In the genomic region with DNA sequence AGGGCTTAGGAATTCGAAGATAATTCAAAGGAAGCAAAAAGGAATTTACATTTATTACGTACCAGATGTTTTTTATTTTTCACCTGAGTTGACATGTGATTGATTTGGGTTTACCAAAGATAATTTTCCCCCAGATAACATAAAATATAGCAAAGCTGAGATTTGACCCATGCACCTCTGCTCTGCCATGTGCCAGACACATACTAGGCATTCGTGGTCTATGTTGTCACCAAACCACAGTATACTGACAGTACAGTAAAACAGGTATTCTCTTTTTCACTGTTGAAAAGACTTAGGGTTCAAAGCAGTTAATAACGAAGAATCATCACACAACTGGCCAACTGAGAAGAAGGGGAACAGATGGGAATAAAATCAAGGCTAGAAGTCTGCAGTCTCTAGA, we compare ENCODE assay signal across 1 cellular context.
TF ChIP-seq lines count a peak whose summit lies in the region.

No MANE protein-coding gene starts in this region.

TF ChIP-seq in WTC11, 78 proteins besides CTCF, POLR2A, EP300 and RAD21 (continued from another document):
- TF ChIP-seq, protein P1, sequence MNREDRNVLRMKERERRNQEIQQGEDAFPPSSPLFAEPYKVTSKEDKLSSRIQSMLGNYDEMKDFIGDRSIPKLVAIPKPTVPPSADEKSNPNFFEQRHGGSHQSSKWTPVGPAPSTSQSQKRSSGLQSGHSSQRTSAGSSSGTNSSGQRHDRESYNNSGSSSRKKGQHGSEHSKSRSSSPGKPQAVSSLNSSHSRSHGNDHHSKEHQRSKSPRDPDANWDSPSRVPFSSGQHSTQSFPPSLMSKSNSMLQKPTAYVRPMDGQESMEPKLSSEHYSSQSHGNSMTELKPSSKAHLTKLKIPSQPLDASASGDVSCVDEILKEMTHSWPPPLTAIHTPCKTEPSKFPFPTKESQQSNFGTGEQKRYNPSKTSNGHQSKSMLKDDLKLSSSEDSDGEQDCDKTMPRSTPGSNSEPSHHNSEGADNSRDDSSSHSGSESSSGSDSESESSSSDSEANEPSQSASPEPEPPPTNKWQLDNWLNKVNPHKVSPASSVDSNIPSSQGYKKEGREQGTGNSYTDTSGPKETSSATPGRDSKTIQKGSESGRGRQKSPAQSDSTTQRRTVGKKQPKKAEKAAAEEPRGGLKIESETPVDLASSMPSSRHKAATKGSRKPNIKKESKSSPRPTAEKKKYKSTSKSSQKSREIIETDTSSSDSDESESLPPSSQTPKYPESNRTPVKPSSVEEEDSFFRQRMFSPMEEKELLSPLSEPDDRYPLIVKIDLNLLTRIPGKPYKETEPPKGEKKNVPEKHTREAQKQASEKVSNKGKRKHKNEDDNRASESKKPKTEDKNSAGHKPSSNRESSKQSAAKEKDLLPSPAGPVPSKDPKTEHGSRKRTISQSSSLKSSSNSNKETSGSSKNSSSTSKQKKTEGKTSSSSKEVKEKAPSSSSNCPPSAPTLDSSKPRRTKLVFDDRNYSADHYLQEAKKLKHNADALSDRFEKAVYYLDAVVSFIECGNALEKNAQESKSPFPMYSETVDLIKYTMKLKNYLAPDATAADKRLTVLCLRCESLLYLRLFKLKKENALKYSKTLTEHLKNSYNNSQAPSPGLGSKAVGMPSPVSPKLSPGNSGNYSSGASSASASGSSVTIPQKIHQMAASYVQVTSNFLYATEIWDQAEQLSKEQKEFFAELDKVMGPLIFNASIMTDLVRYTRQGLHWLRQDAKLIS (CRISPR knock-in tag; IDR thresholded peaks at IDR 0.05; ENCODE audit: borderline replicate concordance), result no peak
- TF ChIP-seq, protein P2, sequence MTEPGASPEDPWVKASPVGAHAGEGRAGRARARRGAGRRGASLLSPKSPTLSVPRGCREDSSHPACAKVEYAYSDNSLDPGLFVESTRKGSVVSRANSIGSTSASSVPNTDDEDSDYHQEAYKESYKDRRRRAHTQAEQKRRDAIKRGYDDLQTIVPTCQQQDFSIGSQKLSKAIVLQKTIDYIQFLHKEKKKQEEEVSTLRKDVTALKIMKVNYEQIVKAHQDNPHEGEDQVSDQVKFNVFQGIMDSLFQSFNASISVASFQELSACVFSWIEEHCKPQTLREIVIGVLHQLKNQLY (CRISPR knock-in tag; IDR thresholded peaks at IDR 0.05), result no peak
- no peak for TF ChIP-seq ZBTB21 (CRISPR knock-in tag; IDR thresholded peaks at IDR 0.05; ENCODE audit: borderline replicate concordance)
- no peak for TF ChIP-seq CREB1 (CRISPR knock-in tag; IDR thresholded peaks at IDR 0.05)
- TF ChIP-seq, protein P3, sequence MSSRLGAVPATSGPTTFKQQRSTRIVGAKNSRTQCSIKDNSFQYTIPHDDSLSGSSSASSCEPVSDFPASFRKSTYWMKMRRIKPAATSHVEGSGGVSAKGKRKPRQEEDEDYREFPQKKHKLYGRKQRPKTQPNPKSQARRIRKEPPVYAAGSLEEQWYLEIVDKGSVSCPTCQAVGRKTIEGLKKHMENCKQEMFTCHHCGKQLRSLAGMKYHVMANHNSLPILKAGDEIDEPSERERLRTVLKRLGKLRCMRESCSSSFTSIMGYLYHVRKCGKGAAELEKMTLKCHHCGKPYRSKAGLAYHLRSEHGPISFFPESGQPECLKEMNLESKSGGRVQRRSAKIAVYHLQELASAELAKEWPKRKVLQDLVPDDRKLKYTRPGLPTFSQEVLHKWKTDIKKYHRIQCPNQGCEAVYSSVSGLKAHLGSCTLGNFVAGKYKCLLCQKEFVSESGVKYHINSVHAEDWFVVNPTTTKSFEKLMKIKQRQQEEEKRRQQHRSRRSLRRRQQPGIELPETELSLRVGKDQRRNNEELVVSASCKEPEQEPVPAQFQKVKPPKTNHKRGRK (CRISPR knock-in tag; IDR thresholded peaks at IDR 0.05; ENCODE audit: borderline replicate concordance), result no peak
TF ChIP-seq in WTC11: peak in this region for 0.
